ENCODE assay signal across 11 cellular contexts in genomic region chr3:195101927-195102608, GRCh38.
DNase-seq lines count a peak whose midpoint lies in the region; ATAC-seq, FAIRE-seq and TF ChIP-seq lines count a peak whose summit lies in the region.
"Had no signal": no experiment of that assay in that cellular context is flagged by ENCODE, and none has a peak within 500 bp of the region (broad histone marks: within the 10 kb centered on the region; RNA-seq: fewer than 3 reads in every experiment).

No MANE protein-coding gene starts in this region.

- no peaks in the 10 kb centered on the region for H3K36me3 Mint-ChIP-seq in stimulated activated naive CD8-positive, alpha-beta T cell treated with anti-CD3 and anti-CD28 coated beads, Interleukin-15, Interleukin-2, amounts not matched to agents 100 ng/mL and 50 ng/mL, for 24 hours (ENCODE audit: low read depth)
- peaks cover 1% of the 10 kb centered on the region for H3K36me3 Mint-ChIP-seq in astrocyte (ENCODE audit: low read depth, unreplicated experiment)
- no peaks in the 10 kb centered on the region for H3K36me3 Mint-ChIP-seq in naive B cell

- intact Hi-C loops in aorta (cut with DNase I) (loop anchor here in 1 of 2 donors (5.0 kb wide), 1 partner anchor 160 kb away; no protein-coding TSS in a partner anchor), body of pancreas (cut with DNase I) (no loop called here)

- WGBS in aorta, 2 donors = 92 to 96% methylated on average over 13 of the region's 13 CpGs
- WGBS in body of pancreas, 2 donors = 65 to 92% methylated on average over 12 to 13 of the region's 13 CpGs

- no peak overlapping the region for H2AFZ ChIP-seq in astrocyte (ENCODE audit: low read depth, low read length)

- peak overlapping the region; percentile 47 for H3K27ac Mint-ChIP-seq in stimulated activated naive CD8-positive, alpha-beta T cell treated with anti-CD3 and anti-CD28 coated beads, Interleukin-15, Interleukin-2, amounts not matched to agents 100 ng/mL and 50 ng/mL, for 24 hours
- no peak overlapping the region for H3K27ac Mint-ChIP-seq in stimulated activated naive CD8-positive, alpha-beta T cell treated with anti-CD3 and anti-CD28 coated beads, Interleukin-15, amount 100 ng/mL, for 72 hours
- H3K27ac Mint-ChIP-seq in astrocyte (ENCODE audit: unreplicated experiment) (peak overlapping the region; percentile 77), naive B cell (peak overlapping the region; percentile 82 to 99 (median 98))

- peaks cover 23% of the 10 kb centered on the region for H3K4me1 Mint-ChIP-seq in stimulated activated naive CD8-positive, alpha-beta T cell treated with anti-CD3 and anti-CD28 coated beads, Interleukin-15, Interleukin-2, amounts not matched to agents 100 ng/mL and 50 ng/mL, for 24 hours (ENCODE audit: low read depth)
- H3K4me1 Mint-ChIP-seq in stimulated activated naive CD8-positive, alpha-beta T cell treated with anti-CD3 and anti-CD28 coated beads, Interleukin-15, amount 100 ng/mL, for 72 hours = peaks cover 25% of the 10 kb centered on the region
- peaks cover 16% of the 10 kb centered on the region for H3K4me1 Mint-ChIP-seq in astrocyte (ENCODE audit: low read depth, unreplicated experiment)
- peaks cover 58 to 78% (median 58%) of the 10 kb centered on the region in 3 donors for H3K4me1 Mint-ChIP-seq in naive B cell

- no peaks in the 10 kb centered on the region for H3K79me2 ChIP-seq in astrocyte (ENCODE audit: insufficient read depth, low read length)

- ATAC-seq in stimulated activated naive CD8-positive, alpha-beta T cell treated with anti-CD3 and anti-CD28 coated beads, Interleukin-15, amount 100 ng/mL, for 72 hours = no peak
- no peak for ATAC-seq in naive B cell (ENCODE audit: low read depth in 2 of 2)
- no peak for ATAC-seq in aorta (ENCODE audit: low FRiP score)
- ATAC-seq in HG02588 (IDR thresholded peaks at IDR 0.05; ENCODE audit: unreplicated experiment) = no peak
- ATAC-seq in HG02571 (IDR thresholded peaks at IDR 0.05; ENCODE audit: unreplicated experiment) = no peak
- no peak for ATAC-seq in body of pancreas

- H3K27ac ChIP-seq in astrocyte (ENCODE audit: low read depth, low read length) (peak overlapping the region; percentile 80), aorta (ENCODE audit: low read depth in 1 of 2, low read length in 2 of 2) (no peak overlapping the region), body of pancreas (no peak overlapping the region)

- H3K4me2 ChIP-seq in astrocyte (ENCODE audit: low read length) = no peak overlapping the region

- H3K27me3 ChIP-seq in astrocyte (ENCODE audit: insufficient read depth, low read length) (no peaks in the 10 kb centered on the region), aorta (ENCODE audit: control insufficient read depth in 1 of 2, insufficient read depth in 2 of 2, low read length in 1 of 2) (no peaks in the 10 kb centered on the region), body of pancreas (no peaks in the 10 kb centered on the region)
- H3K27me3 ChIP-seq: MG63, pancreas had no signal

- H4K20me1 ChIP-seq in astrocyte (ENCODE audit: insufficient read depth, low read length) = no peaks in the 10 kb centered on the region

- no peaks in the 10 kb centered on the region for H3K9me3 Mint-ChIP-seq in stimulated activated naive CD8-positive, alpha-beta T cell treated with anti-CD3 and anti-CD28 coated beads, Interleukin-15, Interleukin-2, amounts not matched to agents 100 ng/mL and 50 ng/mL, for 24 hours
- no peaks in the 10 kb centered on the region for H3K9me3 Mint-ChIP-seq in stimulated activated naive CD8-positive, alpha-beta T cell treated with anti-CD3 and anti-CD28 coated beads, Interleukin-15, amount 100 ng/mL, for 72 hours
- H3K9me3 Mint-ChIP-seq in astrocyte (ENCODE audit: unreplicated experiment) = peaks cover 4% of the 10 kb centered on the region
- H3K9me3 Mint-ChIP-seq in naive B cell = no peaks in the 10 kb centered on the region

- TF ChIP-seq CTCF in astrocyte (IDR thresholded peaks at IDR 0.05; ENCODE audit: insufficient read depth, low read depth, low read length) = no peak
- TF ChIP-seq CTCF in body of pancreas (IDR thresholded peaks at IDR 0.05) = no peak

- H3K27me3 Mint-ChIP-seq in stimulated activated naive CD8-positive, alpha-beta T cell treated with anti-CD3 and anti-CD28 coated beads, Interleukin-15, Interleukin-2, amounts not matched to agents 100 ng/mL and 50 ng/mL, for 24 hours = no peaks in the 10 kb centered on the region
- H3K27me3 Mint-ChIP-seq in stimulated activated naive CD8-positive, alpha-beta T cell treated with anti-CD3 and anti-CD28 coated beads, Interleukin-15, amount 100 ng/mL, for 72 hours = no peaks in the 10 kb centered on the region
- H3K27me3 Mint-ChIP-seq in astrocyte (ENCODE audit: low read depth, unreplicated experiment) (no peaks in the 10 kb centered on the region), naive B cell (no peaks in the 10 kb centered on the region)

- H3K4me1 ChIP-seq in astrocyte (ENCODE audit: insufficient read depth, low read length) (peaks cover 24% of the 10 kb centered on the region), aorta (ENCODE audit: control insufficient read depth in 1 of 2, insufficient read depth in 2 of 2, low read length in 2 of 2) (no peaks in the 10 kb centered on the region), body of pancreas (peaks cover 8% of the 10 kb centered on the region)
- H3K4me1 ChIP-seq: pancreas had no signal

- DNase-seq in stimulated activated naive CD8-positive, alpha-beta T cell treated with anti-CD3 and anti-CD28 coated beads, Interleukin-15, amount 100 ng/mL, for 72 hours = no peak
- DNase-seq in astrocyte (ENCODE audit: low read depth) (no peak), naive B cell (no peak), aorta (peak; percentile 17 to 30), body of pancreas (no peak)

- no peaks in the 10 kb centered on the region for H3K36me3 ChIP-seq in astrocyte (ENCODE audit: insufficient read depth, low read length)
- H3K36me3 ChIP-seq in aorta (ENCODE audit: control insufficient read depth in 1 of 2, insufficient read depth in 2 of 2, low read length in 1 of 2) = no peaks in the 10 kb centered on the region
- no peaks in the 10 kb centered on the region for H3K36me3 ChIP-seq in body of pancreas (replicated peaks in 1 of 2; ENCODE audit: insufficient read depth in 1 of 2, low read depth in 2 of 2)
- H3K36me3 ChIP-seq: MG63, pancreas had no signal

- no peak for TF ChIP-seq POLR2A in body of pancreas (IDR thresholded peaks at IDR 0.05)

- H3K9me3 ChIP-seq in astrocyte (ENCODE audit: insufficient read depth, low read depth, low read length) = no peaks in the 10 kb centered on the region
- H3K9me3 ChIP-seq in aorta (ENCODE audit: control insufficient read depth, low read length) = no peaks in the 10 kb centered on the region
- H3K9me3 ChIP-seq in body of pancreas = no peaks in the 10 kb centered on the region
- H3K9me3 ChIP-seq: pancreas had no signal

- H3K4me3 ChIP-seq in astrocyte (ENCODE audit: insufficient read depth, low read depth, low read length) = no peak overlapping the region
- H3K4me3 ChIP-seq in aorta (ENCODE audit: low read length in 2 of 2) = no peak overlapping the region
- H3K4me3 ChIP-seq in body of pancreas = no peak overlapping the region
- H3K4me3 ChIP-seq: MG63, pancreas had no signal

- FAIRE-seq in astrocyte (lab: Jason Lieb, UNC) = no peak
- FAIRE-seq: endometrium had no signal

- H3K9ac ChIP-seq in astrocyte (ENCODE audit: low read length) = no peak overlapping the region

- no peak overlapping the region for H3K4me3 Mint-ChIP-seq in stimulated activated naive CD8-positive, alpha-beta T cell treated with anti-CD3 and anti-CD28 coated beads, Interleukin-15, Interleukin-2, amounts not matched to agents 100 ng/mL and 50 ng/mL, for 24 hours
- H3K4me3 Mint-ChIP-seq in stimulated activated naive CD8-positive, alpha-beta T cell treated with anti-CD3 and anti-CD28 coated beads, Interleukin-15, amount 100 ng/mL, for 72 hours = no peak overlapping the region
- H3K4me3 Mint-ChIP-seq in astrocyte (ENCODE audit: unreplicated experiment) (no peak overlapping the region), naive B cell (peak overlapping the region in 7 of 8 donors; percentile 15 to 81 (median 65))

Comparison
In these comparisons a context has a peak if more than half of its experiments do, and no peak if none do; other contexts are left out.
1. H3K27ac Mint-ChIP-seq: peak in stimulated activated naive CD8-positive, alpha-beta T cell treated with anti-CD3 and anti-CD28 coated beads, Interleukin-15, Interleukin-2, amounts not matched to agents 100 ng/mL and 50 ng/mL, for 24 hours (single experiment), astrocyte (single experiment) and naive B cell (6 of 6); none in stimulated activated naive CD8-positive, alpha-beta T cell treated with anti-CD3 and anti-CD28 coated beads, Interleukin-15, amount 100 ng/mL, for 72 hours (0 of 2).
2. H3K4me3 Mint-ChIP-seq: peak in naive B cell (7 of 8); none in stimulated activated naive CD8-positive, alpha-beta T cell treated with anti-CD3 and anti-CD28 coated beads, Interleukin-15, Interleukin-2, amounts not matched to agents 100 ng/mL and 50 ng/mL, for 24 hours (single experiment), stimulated activated naive CD8-positive, alpha-beta T cell treated with anti-CD3 and anti-CD28 coated beads, Interleukin-15, amount 100 ng/mL, for 72 hours (0 of 2) and astrocyte (single experiment).
3. DNase-seq: peak in aorta (2 of 2); none in stimulated activated naive CD8-positive, alpha-beta T cell treated with anti-CD3 and anti-CD28 coated beads, Interleukin-15, amount 100 ng/mL, for 72 hours (0 of 2), astrocyte (single experiment), naive B cell (single experiment) and body of pancreas (0 of 4).